Comparison of ENCODE assay signal across 16 cellular contexts in the genomic region with DNA sequence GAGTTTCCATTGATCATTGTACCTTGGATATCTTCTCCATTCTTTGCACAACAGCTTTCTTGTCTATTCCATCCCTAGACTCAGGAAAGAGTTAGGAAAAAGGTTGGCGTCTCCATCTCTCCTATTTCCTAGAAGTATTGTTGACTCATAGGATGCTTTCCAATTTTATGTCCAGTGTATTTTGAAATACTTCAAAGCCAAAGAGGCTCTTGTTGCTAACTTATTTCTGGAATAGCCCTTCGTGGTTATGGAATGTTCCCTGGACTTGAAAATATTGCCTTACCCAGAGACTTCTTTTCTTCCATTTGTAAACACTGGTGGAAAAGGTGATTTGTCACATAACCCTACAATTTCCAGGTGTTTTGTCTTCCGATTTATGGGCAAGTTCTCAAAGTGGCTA.
"Had no signal": no experiment of that assay in that cellular context is flagged by ENCODE, and none has a peak within 500 bp of the region (broad histone marks: within the 10 kb centered on the region; RNA-seq: fewer than 3 reads in every experiment).

No MANE protein-coding gene starts in this region.

- H3K9me3 ChIP-seq: ascending aorta, esophagus muscularis mucosa, sigmoid colon, testis had no signal

- DNase-seq: activated CD4-positive, alpha-beta T cell treated with anti-CD3 and anti-CD28 coated beads for 1 hour; activated CD4-positive, alpha-beta T cell treated with anti-CD3 and anti-CD28 coated beads, Interleukin-2, amount 50 U/mL, for 48 hours; activated gamma-delta T cell treated with Interleukin-2 at 50 U/mL for 16 hours; activated naive CD8-positive, alpha-beta T cell treated with anti-CD3 and anti-CD28 coated beads for 36 hours; activated T-cell treated with anti-CD3 and anti-CD28 coated beads, Interleukin-2, amount 50 U/mL, for 4 hours; glutamatergic neuron; left colon; sigmoid colon; stimulated activated CD4-positive, alpha-beta T cell treated with anti-CD3 and anti-CD28 coated beads, Interleukin-15, amount 100 ng/mL, for 24 hours; stimulated activated CD4-positive, alpha-beta T cell treated with anti-CD3 and anti-CD28 coated beads, Interleukin-4, amount 100 ng/mL, for 24 hours; stimulated activated naive CD8-positive, alpha-beta T cell treated with anti-CD3 and anti-CD28 coated beads, Interleukin-15, amount 100 ng/mL, for 72 hours; T-helper 9 cell; testis had no signal

- H3K27me3 ChIP-seq: ascending aorta, cardiac muscle cell, esophagus muscularis mucosa, sigmoid colon, testis had no signal

- H3K36me3 ChIP-seq: ascending aorta, cardiac muscle cell, esophagus muscularis mucosa, sigmoid colon had no signal

- H3K27ac ChIP-seq: ascending aorta, cardiac muscle cell, esophagus muscularis mucosa, sigmoid colon, testis had no signal

- H3K4me3 ChIP-seq: ascending aorta, cardiac muscle cell, esophagus muscularis mucosa, sigmoid colon, testis had no signal

- H3K4me1 ChIP-seq: ascending aorta, sigmoid colon, testis had no signal

- ATAC-seq: activated T-cell treated with anti-CD3 and anti-CD28 coated beads, Interleukin-2, amount 50 U/mL, for 4 hours; left colon; stimulated activated naive CD8-positive, alpha-beta T cell treated with anti-CD3 and anti-CD28 coated beads, Interleukin-15, amount 100 ng/mL, for 72 hours had no signal
